In the genomic region with DNA sequence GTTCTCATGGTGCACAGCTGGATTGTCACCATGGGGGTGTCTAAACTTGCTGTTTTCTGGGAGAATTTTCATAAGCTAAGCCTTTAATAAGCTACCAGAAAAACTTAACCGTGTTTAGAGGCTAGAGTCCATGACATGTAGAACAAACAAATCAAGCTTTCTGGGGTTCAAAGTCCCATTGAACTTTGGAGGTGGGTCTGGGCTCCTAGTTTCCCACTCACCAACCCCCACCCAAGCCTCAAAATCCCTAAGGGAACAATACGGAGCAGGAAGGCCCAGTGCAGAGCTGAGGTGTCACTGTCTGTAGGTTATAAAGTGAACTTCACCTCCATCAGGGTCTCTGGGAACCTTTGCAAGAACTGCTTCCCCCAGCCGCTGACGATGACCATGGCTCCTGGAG, we compare ENCODE assay signal across 18 cellular contexts. TPM values are rescaled to one million over a fixed set of nuclear protein-coding genes. Genes with fewer than 3 reads are reported as not detected.
DNase-seq lines count a peak whose midpoint lies in the region; ATAC-seq and TF ChIP-seq lines count a peak whose summit lies in the region.
"Had no signal": no experiment of that assay in that cellular context is flagged by ENCODE, and none has a peak within 500 bp of the region (broad histone marks: within the 10 kb centered on the region; RNA-seq: fewer than 3 reads in every experiment).

No MANE protein-coding gene starts in this region.

- peak overlapping the region in 1 of 3 donors; percentile 31 for H3K4me3 ChIP-seq in right lobe of liver
- H3K4me3 ChIP-seq: A549, GM23248 had no signal

- peaks cover 0 to 24% (median 3%) of the 10 kb centered on the region in 4 donors for H3K36me3 ChIP-seq in right lobe of liver

- H3K4me1 ChIP-seq in right lobe of liver: peaks cover 0 to 40% (median 14%) of the 10 kb centered on the region in 4 donors

- H3K27ac ChIP-seq in right lobe of liver (peak overlapping the region; percentile 32 to 91 (median 85)), substantia nigra (ENCODE audit: low read depth, low read length, poor library complexity, severe bottlenecking) (no peak overlapping the region)
- H3K27ac ChIP-seq: A549, GM23248 had no signal

- ATAC-seq in left lobe of liver: peak; percentile 82
- peak; percentile 70 to 86 (median 78) for ATAC-seq in right lobe of liver
- no peak for ATAC-seq in HG03280 (IDR thresholded peaks at IDR 0.05; ENCODE audit: unreplicated experiment)
- no peak for ATAC-seq in GM18502 (IDR thresholded peaks at IDR 0.05; ENCODE audit: poor library complexity, unreplicated experiment)
- ATAC-seq: A549 had no signal

- no peaks in the 10 kb centered on the region for H3K27me3 ChIP-seq in right lobe of liver

- no peak for TF ChIP-seq POLR2A in right lobe of liver (IDR thresholded peaks at IDR 0.05)

- DNase-seq in HuH-7.5 (ENCODE audit: low spot score) (peak; percentile 35), left lobe of liver (ENCODE audit: low spot score) (peak; percentile 67), right lobe of liver (peak in 1 of 3 donors; percentile 64), LoVo (ENCODE audit: low spot score) (no peak), substantia nigra (lab: John Stamatoyannopoulos, UW) (no peak)
- DNase-seq: 8988T; ACHN; C1 segment of cervical spinal cord; Calu3; CD4-positive, alpha-beta memory T cell; COR-L47; DND-41; GM23248; H7; HCEC 1CT had no signal

- 35% methylated on average over 4 of the region's 4 CpGs for WGBS in right lobe of liver (ENCODE audit: insufficient coverage, low coverage, low lambda C conversion rate, missing lambda C conversion rate)

- no peak for TF ChIP-seq CTCF in right lobe of liver (IDR thresholded peaks at IDR 0.05)

- intact Hi-C loops in right lobe of liver (cut with DNase I): no loop called here

- no peaks in the 10 kb centered on the region for H3K9me3 ChIP-seq in right lobe of liver
- H3K9me3 ChIP-seq: A549 had no signal

RNA-seq across cellular contexts. Expression of a gene that starts 25.5 kb away (rescaled TPM):
- total RNA-seq in left lobe of liver: not detected
- total RNA-seq in right lobe of liver: not detected
- total RNA-seq: Calu3; CD4-positive, alpha-beta memory T cell; GM23248 had no signal

Comparison
In these comparisons a context has a peak if more than half of its experiments do, and no peak if none do; other contexts are left out.
1. DNase-seq: peak in HuH-7.5 (single experiment) and left lobe of liver (single experiment); none in LoVo (single experiment) and substantia nigra (0 of 49).
2. ATAC-seq: peak in left lobe of liver (single experiment) and right lobe of liver (4 of 4); none in HG03280 (single experiment) and GM18502 (single experiment).